ENCODE assay signal across 8 cellular contexts in genomic region chr9:136546697-136547481, GRCh38. TPM values are rescaled to one million over a fixed set of nuclear protein-coding genes. Genes with fewer than 3 reads are reported as not detected.
DNase-seq lines count a peak whose midpoint lies in the region; ATAC-seq, FAIRE-seq and TF ChIP-seq lines count a peak whose summit lies in the region.

No MANE protein-coding gene starts in this region.

- no peaks in the 10 kb centered on the region for H3K27me3 Mint-ChIP-seq in CD4-positive, alpha-beta T cell
- no peaks in the 10 kb centered on the region for H3K27me3 Mint-ChIP-seq in activated naive CD4-positive, alpha-beta T cell treated with anti-CD3 and anti-CD28 coated beads for 36 hours (ENCODE audit: low read depth)

- in situ Hi-C loops in HAP-1 (cut with MboI; ENCODE audit: low sequenced_read_pairs) = no loop called here

- H2AFZ ChIP-seq in OCI-LY7 (ENCODE audit: low read length) (peak overlapping the region; percentile 52), neuron (ENCODE audit: low read depth, low read length) (peak overlapping the region; percentile 21)

- intact Hi-C loops in CD4-positive, alpha-beta T cell (cut with DNase I, micrococcal nuclease) = loop anchor here (1.0 to 10.0 kb wide), 6 partner anchors 40 to 180 kb away; partner anchors contain the start of genes SEC16A (in 1 of the 2) and SNAPC4 (in 1 of the 2)
- intact Hi-C loops in OCI-LY7 (cut with micrococcal nuclease; ENCODE audit: unreplicated experiment) = loop anchor here (10.0 kb wide), 1 partner anchor 608 kb away; no protein-coding TSS in a partner anchor
- intact Hi-C loops in activated naive CD4-positive, alpha-beta T cell treated with anti-CD3 and anti-CD28 coated beads for 36 hours (cut with micrococcal nuclease) = loop anchor here (1.0 kb wide), 2 partner anchors 9 to 64 kb away; partner anchors contain the start of gene SEC16A

- H3K4me2 ChIP-seq in OCI-LY7 (ENCODE audit: low read length) = peak overlapping the region; percentile 76

- peak overlapping the region; percentile 41 for H3K27ac ChIP-seq in CD4-positive, alpha-beta T cell (ENCODE audit: low read depth, low read length)
- H3K27ac ChIP-seq in OCI-LY7 (ENCODE audit: low read depth, low read length, poor library complexity, severe bottlenecking) = peak overlapping the region; percentile 88
- peak overlapping the region; percentile 65 for H3K27ac ChIP-seq in foreskin keratinocyte

- CTCF ChIA-PET in CD4-positive, alpha-beta T cell (lab: Charles Lee) = no interaction called here
- CTCF ChIA-PET in OCI-LY7 (lab: Charles Lee; ENCODE audit: unreplicated experiment) = no interaction called here
- CTCF ChIA-PET in activated naive CD4-positive, alpha-beta T cell treated with anti-CD3 and anti-CD28 coated beads for 36 hours (lab: Charles Lee) = no interaction called here

- no peak for TF ChIP-seq POLR2A in GM18505 (IDR thresholded peaks at IDR 0.05; ENCODE audit: borderline replicate concordance, extremely low read depth, insufficient read depth, insufficient read length)
- no peak for TF ChIP-seq POLR2A in GM12891 (IDR thresholded peaks at IDR 0.05; ENCODE audit: low read depth, low read length)

- no peaks in the 10 kb centered on the region for H3K9me3 ChIP-seq in CD4-positive, alpha-beta T cell (ENCODE audit: control insufficient read depth, low read length)
- H3K9me3 ChIP-seq in HAP-1 (no peaks in the 10 kb centered on the region), OCI-LY7 (ENCODE audit: low read length) (no peaks in the 10 kb centered on the region), neuron (ENCODE audit: low read length) (no peaks in the 10 kb centered on the region)

- H4K20me1 ChIP-seq in OCI-LY7 (ENCODE audit: insufficient read depth, low read length) = 0 out of 2 replicates have a peak, but pooled peaks cover 8% of the 10 kb centered on the region

- H3K27ac Mint-ChIP-seq in CD4-positive, alpha-beta T cell = peak overlapping the region; percentile 83
- H3K27ac Mint-ChIP-seq in activated naive CD4-positive, alpha-beta T cell treated with anti-CD3 and anti-CD28 coated beads for 36 hours = peak overlapping the region; percentile 81

- BruUV-seq in OCI-LY7 (replicated peaks; lab: Mats Ljungman, UMichigan) = no TSS peak

- no peaks in the 10 kb centered on the region for H3K9me2 ChIP-seq in OCI-LY7 (ENCODE audit: insufficient read depth, low read length)

- peaks cover 28% of the 10 kb centered on the region for H3K4me1 Mint-ChIP-seq in CD4-positive, alpha-beta T cell (ENCODE audit: low read depth)
- H3K4me1 Mint-ChIP-seq in activated naive CD4-positive, alpha-beta T cell treated with anti-CD3 and anti-CD28 coated beads for 36 hours (ENCODE audit: low read depth) = peaks cover 44% of the 10 kb centered on the region

- POLR2A ChIA-PET in CD4-positive, alpha-beta T cell (lab: Charles Lee) = interaction anchor here (0.9 to 2.2 kb wide), 2 partner anchors 8 to 13 kb away, joined by 6 to 15 read pairs; no protein-coding TSS in a partner anchor
- POLR2A ChIA-PET in OCI-LY7 (lab: Charles Lee) = no interaction called here

- H3K4me3 ChIP-seq in HAP-1 (peak overlapping the region; percentile 45), OCI-LY7 (ENCODE audit: low read depth, low read length, poor library complexity, severe bottlenecking) (peak overlapping the region; percentile 71), neuron (ENCODE audit: low read length) (peak overlapping the region; percentile 67)

- DNase-seq in CD4-positive, alpha-beta T cell = peak in 9 of 10 experiments; percentile 31 to 68 (median 43)
- DNase-seq in HAP-1 (ENCODE audit: low spot score in 2 of 2) (peak in 1 of 2 experiments; percentile 54), OCI-LY7 (ENCODE audit: low spot score) (peak; percentile 60), foreskin keratinocyte (peak in 1 of 2 donors; percentile 47), GM12891 (ENCODE audit: insufficient read length, low spot score) (no peak)
- peak; percentile 73 for DNase-seq in activated naive CD4-positive, alpha-beta T cell treated with anti-CD3 and anti-CD28 coated beads for 36 hours

- peak overlapping the region; percentile 91 for H3K4me3 Mint-ChIP-seq in CD4-positive, alpha-beta T cell
- H3K4me3 Mint-ChIP-seq in activated naive CD4-positive, alpha-beta T cell treated with anti-CD3 and anti-CD28 coated beads for 36 hours = peak overlapping the region; percentile 82

- ATAC-seq in CD4-positive, alpha-beta T cell (ENCODE audit: poor library complexity) = peak; percentile 12
- ATAC-seq in foreskin keratinocyte (no peak), GM18505 (IDR thresholded peaks at IDR 0.05; ENCODE audit: unreplicated experiment) (no peak)

- H3K36me3 Mint-ChIP-seq in CD4-positive, alpha-beta T cell (ENCODE audit: low read depth) = no peaks in the 10 kb centered on the region
- peaks cover 15% of the 10 kb centered on the region for H3K36me3 Mint-ChIP-seq in activated naive CD4-positive, alpha-beta T cell treated with anti-CD3 and anti-CD28 coated beads for 36 hours (ENCODE audit: low read depth)

- no peaks in the 10 kb centered on the region for H3K27me3 ChIP-seq in CD4-positive, alpha-beta T cell (ENCODE audit: control insufficient read depth, insufficient read depth, low read length)
- no peaks in the 10 kb centered on the region for H3K27me3 ChIP-seq in HAP-1 (ENCODE audit: low read depth)
- H3K27me3 ChIP-seq in foreskin keratinocyte = no peaks in the 10 kb centered on the region
- H3K27me3 ChIP-seq in neuron (ENCODE audit: insufficient read depth, low read length) = no peaks in the 10 kb centered on the region

- no peak for TF ChIP-seq CTCF in CD4-positive, alpha-beta T cell (IDR thresholded peaks at IDR 0.05)
- 0 out of 2 replicates have a peak, but pooled peaks have one; percentile 27 for TF ChIP-seq CTCF in OCI-LY7 (conservative IDR thresholded peaks at IDR 0.05; ENCODE audit: low read length)
- no peak for TF ChIP-seq CTCF in foreskin keratinocyte (conservative IDR thresholded peaks at IDR 0.05)

- peaks cover 18% of the 10 kb centered on the region for H3K4me1 ChIP-seq in HAP-1
- H3K4me1 ChIP-seq in OCI-LY7 (ENCODE audit: insufficient read depth, low read length, poor library complexity, severe bottlenecking) = peaks cover 33% of the 10 kb centered on the region
- peaks cover 16% of the 10 kb centered on the region for H3K4me1 ChIP-seq in foreskin keratinocyte
- H3K4me1 ChIP-seq in neuron (ENCODE audit: insufficient read depth, low read length) = peaks cover 68% of the 10 kb centered on the region

- no peak for FAIRE-seq in GM12891 (lab: Jason Lieb, UNC)

- H3K79me2 ChIP-seq in OCI-LY7 (ENCODE audit: insufficient read depth, low read depth, low read length) = peaks cover 4% of the 10 kb centered on the region; the same call in 1 of the 2 replicates

- no peaks in the 10 kb centered on the region for H3K9me3 Mint-ChIP-seq in CD4-positive, alpha-beta T cell
- H3K9me3 Mint-ChIP-seq in activated naive CD4-positive, alpha-beta T cell treated with anti-CD3 and anti-CD28 coated beads for 36 hours = no peaks in the 10 kb centered on the region

- H3K36me3 ChIP-seq in HAP-1 (replicated peaks) (peaks cover 6% of the 10 kb centered on the region; the same call in 1 of the 2 replicates), OCI-LY7 (ENCODE audit: insufficient read depth, low read length) (no peaks in the 10 kb centered on the region), neuron (ENCODE audit: insufficient read depth, low read length) (no peaks in the 10 kb centered on the region)

TF ChIP-seq in GM12891, 5 proteins besides CTCF, POLR2A, EP300 and RAD21:
- TF ChIP-seq PAX5 (IDR thresholded peaks at IDR 0.05; ENCODE audit: insufficient read depth, low read length, severe bottlenecking) (no peak), TAF1 (IDR thresholded peaks at IDR 0.05; ENCODE audit: low read depth, low read length) (no peak), POLR2AphosphoS5 (IDR thresholded peaks at IDR 0.05; ENCODE audit: low read depth, low read length) (no peak), SPI1 (IDR thresholded peaks at IDR 0.05; ENCODE audit: low read depth, low read length) (no peak), POU2F2 (IDR thresholded peaks at IDR 0.05; ENCODE audit: low read depth, low read length) (no peak)

RNA-seq across cellular contexts. Expression of gene NOTCH1, which starts 1.0 kb away (rescaled TPM):
- 10 to 100 TPM; 30.8 to 34.2 TPM for total RNA-seq in CD4-positive, alpha-beta T cell
- 9.3 and 17.6 TPM in 2 replicates for total RNA-seq in OCI-LY7 (2014; rRNA removed; shearing (Covaris generic))
- total RNA-seq in OCI-LY7 (2022) = 15.5 and 17.9 TPM in 2 replicates
- 10 to 100 TPM; 71.4 to 80.2 TPM for total RNA-seq in activated naive CD4-positive, alpha-beta T cell treated with anti-CD3 and anti-CD28 coated beads for 36 hours
- total RNA-seq in foreskin keratinocyte = 41.9 and 49.8 TPM in 2 replicates
- polyA plus RNA-seq in foreskin keratinocyte = 8.3 and 11.7 TPM in 2 replicates
- 7.0 TPM for polyA plus RNA-seq in GM12891 (2012; ENCODE audit: low read depth, missing spikeins)
